Comparison of ENCODE assay signal across 8 cellular contexts in genomic region chr12:64780531-64781373, GRCh38. TPM values are rescaled to one million over a fixed set of nuclear protein-coding genes. Genes with fewer than 3 reads are reported as not detected.
DNase-seq lines count a peak whose midpoint lies in the region; ATAC-seq and TF ChIP-seq lines count a peak whose summit lies in the region.

No MANE protein-coding gene starts in this region.

- H3K27ac Mint-ChIP-seq in central memory CD8-positive, alpha-beta T cell (ENCODE audit: low read depth), result no peak overlapping the region
- no peak overlapping the region for H3K27ac Mint-ChIP-seq in stimulated activated naive CD8-positive, alpha-beta T cell treated with anti-CD3 and anti-CD28 coated beads, Interleukin-15, amount 100 ng/mL, for 72 hours

- TF ChIP-seq RAD21 in liver (IDR thresholded peaks at IDR 0.05), result no peak

- H3K4me1 Mint-ChIP-seq in central memory CD8-positive, alpha-beta T cell, result peaks cover 13% of the 10 kb centered on the region
- H3K4me1 Mint-ChIP-seq in stimulated activated naive CD8-positive, alpha-beta T cell treated with anti-CD3 and anti-CD28 coated beads, Interleukin-15, amount 100 ng/mL, for 72 hours, result peaks cover 14% of the 10 kb centered on the region

- H3K36me3 Mint-ChIP-seq in central memory CD8-positive, alpha-beta T cell (ENCODE audit: insufficient read depth), result no peaks in the 10 kb centered on the region

- H3K4me3 Mint-ChIP-seq in central memory CD8-positive, alpha-beta T cell, result peak overlapping the region; percentile 81
- peak overlapping the region; percentile 75 to 89 for H3K4me3 Mint-ChIP-seq in stimulated activated naive CD8-positive, alpha-beta T cell treated with anti-CD3 and anti-CD28 coated beads, Interleukin-15, amount 100 ng/mL, for 72 hours

- peaks cover 6 to 12% (median 10%) of the 10 kb centered on the region in 4 donors for H3K4me1 ChIP-seq in liver (ENCODE audit: control insufficient read depth in 4 of 4, insufficient read depth in 4 of 4, low read length in 3 of 4)

- peak; percentile 47 for DNase-seq in GM10248 (ENCODE audit: extremely low spot score)
- DNase-seq in RWPE1 (ENCODE audit: low spot score), result peak; percentile 48
- DNase-seq in central memory CD8-positive, alpha-beta T cell (ENCODE audit: low spot score in 2 of 2), result no peak
- peak; percentile 14 to 17 for DNase-seq in stimulated activated naive CD8-positive, alpha-beta T cell treated with anti-CD3 and anti-CD28 coated beads, Interleukin-15, amount 100 ng/mL, for 72 hours

- H3K27me3 Mint-ChIP-seq in central memory CD8-positive, alpha-beta T cell, result peaks cover 89% of the 10 kb centered on the region
- H3K27me3 Mint-ChIP-seq in stimulated activated naive CD8-positive, alpha-beta T cell treated with anti-CD3 and anti-CD28 coated beads, Interleukin-15, amount 100 ng/mL, for 72 hours, result peaks cover 86% of the 10 kb centered on the region

- ATAC-seq in HG03066 (IDR thresholded peaks at IDR 0.05; ENCODE audit: low read depth, unreplicated experiment), result peak; percentile 51
- ATAC-seq in central memory CD8-positive, alpha-beta T cell (replicated peaks; ENCODE audit: extremely low read depth, poor library complexity, severe bottlenecking), result peak; percentile 47
- peak; percentile 76 for ATAC-seq in stimulated activated naive CD8-positive, alpha-beta T cell treated with anti-CD3 and anti-CD28 coated beads, Interleukin-15, amount 100 ng/mL, for 72 hours
- ATAC-seq in GM18861 (IDR thresholded peaks at IDR 0.05; ENCODE audit: unreplicated experiment), result no peak
- no peak for ATAC-seq in GM19328 (IDR thresholded peaks at IDR 0.05; ENCODE audit: unreplicated experiment)

- CTCF ChIA-PET in GM10248 (lab: Yijun Ruan, JAX), result interaction anchor here (0.6 to 4.5 kb wide), 9 partner anchors 10 to 1928 kb away, joined by 3 to 40 read pairs (median 3); no protein-coding TSS in a partner anchor
- CTCF ChIA-PET in RWPE1 (lab: Yijun Ruan, JAX), result interaction anchor here (0.5 to 2.4 kb wide), 6 partner anchors 14 to 391 kb away, joined by 3 to 13 read pairs (median 4); no protein-coding TSS in a partner anchor

- no peaks in the 10 kb centered on the region for H3K27me3 ChIP-seq in liver (ENCODE audit: control insufficient read depth in 4 of 4, insufficient read depth in 4 of 4, low read length in 3 of 4)

- TF ChIP-seq CTCF in GM10248 (IDR thresholded peaks at IDR 0.05; ENCODE audit: control extremely low read depth, extremely low read depth, low read depth, missing control alignments) (no peak), RWPE1 (conservative IDR thresholded peaks at IDR 0.05; ENCODE audit: low read depth) (0 out of 2 replicates have a peak, but pooled peaks have one; percentile 8), liver (IDR thresholded peaks at IDR 0.05; ENCODE audit: low read depth, low read length, missing input control) (no peak)

- H3K36me3 ChIP-seq in liver (ENCODE audit: control insufficient read depth in 4 of 4, insufficient read depth in 3 of 4, low read depth in 1 of 4, low read length in 3 of 4), result no peaks in the 10 kb centered on the region

- H3K4me3 ChIP-seq in liver (ENCODE audit: low read depth in 1 of 3, low read length in 3 of 3), result peak overlapping the region; percentile 62 to 71 (median 63)

- H3K27ac ChIP-seq in RWPE1, result no peak overlapping the region
- peak overlapping the region in 1 of 2 donors; percentile 45 for H3K27ac ChIP-seq in liver (ENCODE audit: low read depth in 1 of 2, low read length in 2 of 2)

- POLR2A ChIA-PET in GM10248 (lab: Yijun Ruan, JAX) (no interaction called here), RWPE1 (lab: Yijun Ruan, JAX; ENCODE audit: low non-redundant PET) (interaction anchor here (0.5 kb wide), 1 partner anchor 159 kb away, joined by 5 read pairs; no protein-coding TSS in a partner anchor)

- WGBS in liver, result 5% methylated on average over 113 of the region's 113 CpGs

- no peaks in the 10 kb centered on the region for H3K9me3 ChIP-seq in liver (ENCODE audit: control insufficient read depth in 4 of 4, low read length in 3 of 4)

- peaks cover 15% of the 10 kb centered on the region for H3K9me3 Mint-ChIP-seq in central memory CD8-positive, alpha-beta T cell
- peaks cover 14 to 26% of the 10 kb centered on the region in 2 donors for H3K9me3 Mint-ChIP-seq in stimulated activated naive CD8-positive, alpha-beta T cell treated with anti-CD3 and anti-CD28 coated beads, Interleukin-15, amount 100 ng/mL, for 72 hours

- peak overlapping the region in 1 of 2 donors; percentile 16 for H3K9ac ChIP-seq in liver (ENCODE audit: low read depth in 1 of 2, low read length in 2 of 2)

TF ChIP-seq in liver, 16 proteins besides CTCF, POLR2A, EP300 and RAD21:
- TF ChIP-seq JUND (IDR thresholded peaks at IDR 0.05) (no peak), ZBTB33 (IDR thresholded peaks at IDR 0.05) (no peak), SP1 (IDR thresholded peaks at IDR 0.05) (no peak), MAX (IDR thresholded peaks at IDR 0.05) (no peak), ATF3 (IDR thresholded peaks at IDR 0.05) (no peak), HNF4A (conservative IDR thresholded peaks at IDR 0.05) (no peak), GABPA (IDR thresholded peaks at IDR 0.05 in 1 of 2, conservative IDR thresholded peaks at IDR 0.05 in 1 of 2) (no peak), YY1 (IDR thresholded peaks at IDR 0.05) (no peak), FOXA2 (IDR thresholded peaks at IDR 0.05) (no peak)

RNA-seq across cellular contexts. Expression of gene GNS, which starts 21.5 kb away (rescaled TPM):
- 10 to 100 TPM; 70.1 to 78.6 TPM for total RNA-seq in liver
- polyA plus RNA-seq in liver, result 10 to 100 TPM; 27.8 to 44.8 TPM

RNA-seq across cellular contexts. Expression of gene TBC1D30, which starts 43.7 kb away (rescaled TPM):
- total RNA-seq in liver, result 1 to 10 TPM in 1 of 2 donors, under 1 TPM in 1; 0.79 to 2.2 TPM
- under 1 TPM; 0.46 to 0.60 TPM for polyA plus RNA-seq in liver

Comparison
In these comparisons a context has a peak if more than half of its experiments do, and no peak if none do; other contexts are left out.
1. DNase-seq: peak in GM10248 (single experiment), RWPE1 (single experiment) and stimulated activated naive CD8-positive, alpha-beta T cell treated with anti-CD3 and anti-CD28 coated beads, Interleukin-15, amount 100 ng/mL, for 72 hours (2 of 2); none in central memory CD8-positive, alpha-beta T cell (0 of 2).
2. ATAC-seq: peak in HG03066 (single experiment), central memory CD8-positive, alpha-beta T cell (single experiment) and stimulated activated naive CD8-positive, alpha-beta T cell treated with anti-CD3 and anti-CD28 coated beads, Interleukin-15, amount 100 ng/mL, for 72 hours (single experiment); none in GM18861 (single experiment) and GM19328 (single experiment).